In the genomic region with DNA sequence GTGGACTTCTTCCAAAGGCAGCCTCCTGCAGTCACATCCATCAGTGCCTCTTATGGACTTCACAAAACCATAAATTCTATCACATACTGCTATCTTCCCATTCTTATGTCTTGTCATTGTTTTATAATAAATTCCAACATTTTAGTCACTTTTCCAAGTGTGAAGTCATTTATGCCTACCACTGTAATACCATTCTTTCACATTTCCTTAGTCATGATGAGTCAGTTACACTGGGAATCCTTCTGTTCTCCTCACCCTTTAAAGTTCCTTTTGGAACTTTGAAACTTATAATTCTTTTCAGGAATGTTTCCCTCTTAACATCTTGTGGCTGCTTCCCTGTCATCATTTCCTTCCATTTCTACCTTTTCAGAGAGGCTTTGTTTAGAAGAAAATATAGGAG, we compare ENCODE assay signal across 2 cellular contexts.
TF ChIP-seq lines count a peak whose summit lies in the region.

No MANE protein-coding gene starts in this region.

TF ChIP-seq in A549, 52 proteins besides CTCF, POLR2A, EP300 and RAD21 (continued from another document):
- TF ChIP-seq, protein P1, sequence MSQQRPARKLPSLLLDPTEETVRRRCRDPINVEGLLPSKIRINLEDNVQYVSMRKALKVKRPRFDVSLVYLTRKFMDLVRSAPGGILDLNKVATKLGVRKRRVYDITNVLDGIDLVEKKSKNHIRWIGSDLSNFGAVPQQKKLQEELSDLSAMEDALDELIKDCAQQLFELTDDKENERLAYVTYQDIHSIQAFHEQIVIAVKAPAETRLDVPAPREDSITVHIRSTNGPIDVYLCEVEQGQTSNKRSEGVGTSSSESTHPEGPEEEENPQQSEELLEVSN (IDR thresholded peaks at IDR 0.05; ENCODE audit: borderline replicate concordance, low read depth) = no peak
- TF ChIP-seq HOXA7 (CRISPR knock-in tag; IDR thresholded peaks at IDR 0.05) = no peak
TF ChIP-seq in A549: peak in this region for 0.

TF ChIP-seq in SK-N-SH, 30 proteins besides CTCF, POLR2A, EP300 and RAD21 (continued from another document):
- TF ChIP-seq, protein P2, sequence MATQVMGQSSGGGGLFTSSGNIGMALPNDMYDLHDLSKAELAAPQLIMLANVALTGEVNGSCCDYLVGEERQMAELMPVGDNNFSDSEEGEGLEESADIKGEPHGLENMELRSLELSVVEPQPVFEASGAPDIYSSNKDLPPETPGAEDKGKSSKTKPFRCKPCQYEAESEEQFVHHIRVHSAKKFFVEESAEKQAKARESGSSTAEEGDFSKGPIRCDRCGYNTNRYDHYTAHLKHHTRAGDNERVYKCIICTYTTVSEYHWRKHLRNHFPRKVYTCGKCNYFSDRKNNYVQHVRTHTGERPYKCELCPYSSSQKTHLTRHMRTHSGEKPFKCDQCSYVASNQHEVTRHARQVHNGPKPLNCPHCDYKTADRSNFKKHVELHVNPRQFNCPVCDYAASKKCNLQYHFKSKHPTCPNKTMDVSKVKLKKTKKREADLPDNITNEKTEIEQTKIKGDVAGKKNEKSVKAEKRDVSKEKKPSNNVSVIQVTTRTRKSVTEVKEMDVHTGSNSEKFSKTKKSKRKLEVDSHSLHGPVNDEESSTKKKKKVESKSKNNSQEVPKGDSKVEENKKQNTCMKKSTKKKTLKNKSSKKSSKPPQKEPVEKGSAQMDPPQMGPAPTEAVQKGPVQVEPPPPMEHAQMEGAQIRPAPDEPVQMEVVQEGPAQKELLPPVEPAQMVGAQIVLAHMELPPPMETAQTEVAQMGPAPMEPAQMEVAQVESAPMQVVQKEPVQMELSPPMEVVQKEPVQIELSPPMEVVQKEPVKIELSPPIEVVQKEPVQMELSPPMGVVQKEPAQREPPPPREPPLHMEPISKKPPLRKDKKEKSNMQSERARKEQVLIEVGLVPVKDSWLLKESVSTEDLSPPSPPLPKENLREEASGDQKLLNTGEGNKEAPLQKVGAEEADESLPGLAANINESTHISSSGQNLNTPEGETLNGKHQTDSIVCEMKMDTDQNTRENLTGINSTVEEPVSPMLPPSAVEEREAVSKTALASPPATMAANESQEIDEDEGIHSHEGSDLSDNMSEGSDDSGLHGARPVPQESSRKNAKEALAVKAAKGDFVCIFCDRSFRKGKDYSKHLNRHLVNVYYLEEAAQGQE (IDR thresholded peaks at IDR 0.05; ENCODE audit: low read depth, low read length) = no peak
- TF ChIP-seq USF2 (IDR thresholded peaks at IDR 0.05; ENCODE audit: borderline replicate concordance, low read depth, low read length) (no peak), SIN3A (IDR thresholded peaks at IDR 0.05; ENCODE audit: borderline replicate concordance, low read depth, low read length) (no peak), EZH2phosphoT487 (IDR thresholded peaks at IDR 0.05; ENCODE audit: borderline replicate concordance, low read depth) (no peak), JUND (IDR thresholded peaks at IDR 0.05) (no peak), TEAD4 (IDR thresholded peaks at IDR 0.05; ENCODE audit: borderline replicate concordance, insufficient read depth) (no peak), SMC3 (IDR thresholded peaks at IDR 0.05; ENCODE audit: low read depth, low read length) (no peak), GABPA (IDR thresholded peaks at IDR 0.05; ENCODE audit: low read depth) (no peak), RXRA (IDR thresholded peaks at IDR 0.05; ENCODE audit: borderline replicate concordance, low read depth) (no peak), MEF2A (IDR thresholded peaks at IDR 0.05; ENCODE audit: borderline replicate concordance, low read depth) (no peak), FOXM1 (IDR thresholded peaks at IDR 0.05; ENCODE audit: low read depth) (no peak), FOSL2 (IDR thresholded peaks at IDR 0.05; ENCODE audit: borderline replicate concordance, low read depth) (no peak), NRF1 (IDR thresholded peaks at IDR 0.05; ENCODE audit: low read depth, low read length) (no peak), YY1 (IDR thresholded peaks at IDR 0.05; ENCODE audit: low read depth) (no peak), MAX (IDR thresholded peaks at IDR 0.05; ENCODE audit: low read depth) (no peak), RFX5 (IDR thresholded peaks at IDR 0.05; ENCODE audit: low read length) (no peak)
TF ChIP-seq in SK-N-SH: peak in this region for 0.
